In genomic region chr1:20325844-20326323, GRCh38 we compare ENCODE assay signal across 25 cellular contexts. TPM values are rescaled to one million over a fixed set of nuclear protein-coding genes. Genes with fewer than 3 reads are reported as not detected.
DNase-seq lines count a peak whose midpoint lies in the region; ATAC-seq and TF ChIP-seq lines count a peak whose summit lies in the region.
"Had no signal": no experiment of that assay in that cellular context is flagged by ENCODE, and none has a peak within 500 bp of the region (broad histone marks: within the 10 kb centered on the region; RNA-seq: fewer than 3 reads in every experiment).

No MANE protein-coding gene starts in this region.

- H3K4me3 ChIP-seq in right atrium auricular region (no peak overlapping the region), fibroblast of lung (replicated peaks in 1 of 4; ENCODE audit: control extremely low read depth in 1 of 4, insufficient read depth in 1 of 4, low read depth in 3 of 4, low read length in 4 of 4) (no peak overlapping the region), gastroesophageal sphincter (no peak overlapping the region)
- H3K4me3 ChIP-seq: dorsolateral prefrontal cortex, PC-9 had no signal

- H3K27me3 ChIP-seq in right atrium auricular region (no peaks in the 10 kb centered on the region), fibroblast of lung (ENCODE audit: control insufficient read depth, insufficient read depth, low read length) (peaks cover 4% of the 10 kb centered on the region), gastroesophageal sphincter (peaks cover 29% of the 10 kb centered on the region)

- H3K9ac ChIP-seq in fibroblast of lung (ENCODE audit: insufficient read depth, low read length): no peak overlapping the region

- TF ChIP-seq CTCF in right atrium auricular region (IDR thresholded peaks at IDR 0.05): no peak
- no peak for TF ChIP-seq CTCF in fibroblast of lung (conservative IDR thresholded peaks at IDR 0.05 in 1 of 2, IDR thresholded peaks at IDR 0.05 in 1 of 2; ENCODE audit: low read depth in 1 of 2, low read length in 2 of 2)
- no peak for TF ChIP-seq CTCF in gastroesophageal sphincter (IDR thresholded peaks at IDR 0.05)

- DNase-seq in Right ventricle myocardium superior (no peak), right atrium auricular region (ENCODE audit: low spot score) (no peak), fibroblast of lung (ENCODE audit: low read depth in 2 of 2) (peak; percentile 35 to 87), medulla oblongata (ENCODE audit: extremely low spot score) (peak; percentile 10), SHP77 treated with DMSO at 0.1 percent for 48 hours (lab: John Stamatoyannopoulos, UW) (no peak), T-helper 9 cell (no peak), 8988T (no peak)
- DNase-seq: ACHN; activated CD4-positive, alpha-beta T cell treated with anti-CD3 and anti-CD28 coated beads, Interleukin-2, amount 50 U/mL, for 48 hours; activated gamma-delta T cell; GDM1; left cardiac atrium; NCI-H187; NCI-H226; PC-9; retina had no signal

- no peak for TF ChIP-seq EP300 in gastroesophageal sphincter (IDR thresholded peaks at IDR 0.05)

- H3K9me3 ChIP-seq in right atrium auricular region: no peaks in the 10 kb centered on the region
- H3K9me3 ChIP-seq in fibroblast of lung (ENCODE audit: control insufficient read depth, insufficient read depth, low read depth, low read length): no peaks in the 10 kb centered on the region
- H3K9me3 ChIP-seq in gastroesophageal sphincter: no peaks in the 10 kb centered on the region
- H3K9me3 ChIP-seq: neutrophil had no signal

- no peaks in the 10 kb centered on the region for H3K79me2 ChIP-seq in fibroblast of lung (ENCODE audit: control insufficient read depth, insufficient read depth, low read length)

- ATAC-seq in Right ventricle myocardium superior (ENCODE audit: poor library complexity) (peak; percentile 35), gastroesophageal sphincter (no peak)
- ATAC-seq: WTC11 had no signal

- H3K4me1 ChIP-seq in right atrium auricular region: peaks cover 0 to 11% of the 10 kb centered on the region in 2 donors
- H3K4me1 ChIP-seq in fibroblast of lung (ENCODE audit: control insufficient read depth, extremely low read depth, insufficient read depth, low read length): peaks cover 7% of the 10 kb centered on the region
- H3K4me1 ChIP-seq in gastroesophageal sphincter: peaks cover 0 to 34% (median 7%) of the 10 kb centered on the region in 3 donors

- no peaks in the 10 kb centered on the region for H4K20me1 ChIP-seq in fibroblast of lung (ENCODE audit: control insufficient read depth, extremely low read depth, insufficient read depth, low read length)

- H3K36me3 ChIP-seq in right atrium auricular region: no peaks in the 10 kb centered on the region
- H3K36me3 ChIP-seq in fibroblast of lung (ENCODE audit: control insufficient read depth, insufficient read depth, low read length): no peaks in the 10 kb centered on the region
- H3K36me3 ChIP-seq in gastroesophageal sphincter: no peaks in the 10 kb centered on the region
- H3K36me3 ChIP-seq: neutrophil had no signal

- no peak overlapping the region for H3K27ac ChIP-seq in right atrium auricular region
- H3K27ac ChIP-seq in fibroblast of lung (ENCODE audit: insufficient read depth, low read length): no peak overlapping the region
- no peak overlapping the region for H3K27ac ChIP-seq in gastroesophageal sphincter
- H3K27ac ChIP-seq: neutrophil, PC-9 had no signal

- 16 to 33% methylated on average over 1 to 3 of the region's 3 CpGs for WGBS in gastroesophageal sphincter (ENCODE audit: low coverage in 1 of 2), 2 donors

- no peak overlapping the region for H3K4me2 ChIP-seq in fibroblast of lung (ENCODE audit: extremely low read depth, insufficient read depth, low read length)
- H3K4me2 ChIP-seq: PC-9 had no signal

- intact Hi-C loops in Right ventricle myocardium superior (cut with DNase I): no loop called here

- no peak overlapping the region for H2AFZ ChIP-seq in fibroblast of lung (ENCODE audit: low read length)
- H2AFZ ChIP-seq: PC-9 had no signal

- no peak for TF ChIP-seq POLR2A in gastroesophageal sphincter (IDR thresholded peaks at IDR 0.05)

RNA-seq across cellular contexts. Expression of gene VWA5B1, which starts 35.2 kb away (rescaled TPM):
- total RNA-seq in Right ventricle myocardium superior (0.13 TPM), right atrium auricular region (under 1 TPM; 0.22 to 0.43 TPM), fibroblast of lung (not detected in 2 replicates), gastroesophageal sphincter (under 1 TPM in 1 of 4 donors, not detected in 3; 0.12 TPM)
- not detected in 2 replicates for polyA plus RNA-seq in fibroblast of lung
- not detected in 2 replicates for polyA plus RNA-seq in fibroblast of lung (2012)
- not detected in 2 replicates for polyA minus RNA-seq in fibroblast of lung (ENCODE audit: low replicate concordance)
- total RNA-seq: MCF 10A; mononuclear cell; PC-9; SK-MEL-5; T-helper 2 cell treated with Interferon-gamma antibody and Interleukin-4, amounts not matched to agents 100 ng/mL and 5 ng/mL, for 36 hours had no signal
- polyA plus RNA-seq: CD14-positive monocyte had no signal

Comparison
In these comparisons a context has a peak if more than half of its experiments do, and no peak if none do; other contexts are left out.
1. DNase-seq: peak in fibroblast of lung (2 of 2) and medulla oblongata (single experiment); none in Right ventricle myocardium superior (single experiment), right atrium auricular region (single experiment), SHP77 treated with DMSO at 0.1 percent for 48 hours (single experiment), T-helper 9 cell (single experiment) and 8988T (single experiment).